In the genomic region with DNA sequence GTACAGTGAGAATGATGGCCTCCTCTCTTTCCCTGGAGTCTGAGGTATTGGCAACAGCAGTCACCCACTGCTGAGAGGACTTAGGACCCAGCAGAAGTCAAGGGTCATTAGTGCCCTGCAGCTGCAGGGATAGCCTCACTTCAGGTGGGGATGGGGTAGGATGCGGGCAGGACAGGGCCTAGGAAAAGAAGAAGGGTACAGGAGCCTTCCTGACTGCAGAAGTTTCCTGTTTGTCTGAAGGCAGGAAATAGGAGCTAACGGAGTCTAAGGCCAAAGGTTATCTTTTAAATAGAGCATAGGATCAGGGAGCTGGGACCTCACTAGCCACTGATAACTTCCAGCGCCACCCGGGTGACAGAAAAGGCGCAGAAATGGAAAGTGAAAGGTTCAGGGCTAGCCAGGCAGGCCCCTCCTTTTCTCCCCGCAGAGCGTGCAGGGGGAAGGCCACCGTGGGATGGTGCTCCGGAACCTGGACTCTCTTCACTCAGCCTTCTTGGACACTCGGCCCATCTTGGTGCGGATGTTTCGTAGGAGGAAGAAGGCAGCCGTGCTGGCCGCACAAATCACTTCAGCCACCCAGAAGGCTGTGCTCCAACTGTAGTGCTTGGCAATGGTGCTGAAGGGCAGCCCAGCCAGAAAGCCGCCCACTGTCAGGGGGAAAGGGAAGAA, we compare ENCODE assay signal across 15 cellular contexts. TPM values are rescaled to one million over a fixed set of nuclear protein-coding genes. Genes with fewer than 3 reads are reported as not detected.
DNase-seq lines count a peak whose midpoint lies in the region; ATAC-seq, FAIRE-seq and TF ChIP-seq lines count a peak whose summit lies in the region.
"Had no signal": no experiment of that assay in that cellular context is flagged by ENCODE, and none has a peak within 500 bp of the region (broad histone marks: within the 10 kb centered on the region; RNA-seq: fewer than 3 reads in every experiment).

No MANE protein-coding gene starts in this region.

- peaks cover 52% of the 10 kb centered on the region for H4K20me1 ChIP-seq in astrocyte (ENCODE audit: insufficient read depth, low read length)

- peaks cover 9 to 58% (median 45%) of the 10 kb centered on the region in 9 donors for H3K4me1 ChIP-seq in heart right ventricle
- peaks cover 10% of the 10 kb centered on the region for H3K4me1 ChIP-seq in astrocyte (ENCODE audit: insufficient read depth, low read length)
- H3K4me1 ChIP-seq in muscle layer of duodenum (ENCODE audit: control insufficient read depth in 1 of 2, insufficient read depth in 2 of 2, low read length in 2 of 2), result peaks cover 11 to 26% of the 10 kb centered on the region in 2 donors
- H3K4me1 ChIP-seq in vagina, result peaks cover 37% of the 10 kb centered on the region

- H3K27ac ChIP-seq in heart right ventricle, result peak overlapping the region in 9 of 10 donors; percentile 27 to 87 (median 57)
- no peak overlapping the region for H3K27ac ChIP-seq in astrocyte (ENCODE audit: low read depth, low read length)
- peak overlapping the region; percentile 25 for H3K27ac ChIP-seq in muscle layer of duodenum (ENCODE audit: low read length)
- H3K27ac ChIP-seq in vagina, result peak overlapping the region; percentile 27
- H3K27ac ChIP-seq: C4-2B, HL-60 had no signal

- TF ChIP-seq POLR2A in vagina (IDR thresholded peaks at IDR 0.05), result no peak

- H3K27me3 ChIP-seq in heart right ventricle, result no peaks in the 10 kb centered on the region
- no peaks in the 10 kb centered on the region for H3K27me3 ChIP-seq in astrocyte (ENCODE audit: insufficient read depth, low read length)
- H3K27me3 ChIP-seq in muscle layer of duodenum (ENCODE audit: low read depth, low read length), result no peaks in the 10 kb centered on the region
- H3K27me3 ChIP-seq in vagina, result no peaks in the 10 kb centered on the region

- intact Hi-C loops in heart right ventricle (cut with DNase I) (no loop called here), cardiac septum (cut with DNase I) (no loop called here), vagina (cut with DNase I) (no loop called here)

- no peak for FAIRE-seq in astrocyte (lab: Jason Lieb, UNC)

- H3K9me3 ChIP-seq in heart right ventricle (no peaks in the 10 kb centered on the region), astrocyte (ENCODE audit: insufficient read depth, low read depth, low read length) (no peaks in the 10 kb centered on the region), muscle layer of duodenum (ENCODE audit: control insufficient read depth in 1 of 2, low read length in 2 of 2) (no peaks in the 10 kb centered on the region), vagina (no peaks in the 10 kb centered on the region)

- H3K27ac Mint-ChIP-seq in astrocyte (ENCODE audit: unreplicated experiment), result peak overlapping the region; percentile 58

- H3K4me3 ChIP-seq in heart right ventricle (peak overlapping the region in 3 of 10 donors; percentile 5 to 15 (median 12)), astrocyte (ENCODE audit: insufficient read depth, low read depth, low read length) (no peak overlapping the region), muscle layer of duodenum (ENCODE audit: low read depth in 1 of 2, low read length in 2 of 2) (no peak overlapping the region), vagina (no peak overlapping the region)

- peaks cover 28% of the 10 kb centered on the region for H3K36me3 Mint-ChIP-seq in astrocyte (ENCODE audit: low read depth, unreplicated experiment)

- H3K36me3 ChIP-seq in heart right ventricle (peaks cover 0 to 81% (median 25%) of the 10 kb centered on the region in 9 donors), astrocyte (ENCODE audit: insufficient read depth, low read length) (peaks cover 12% of the 10 kb centered on the region), muscle layer of duodenum (ENCODE audit: control insufficient read depth in 1 of 2, insufficient read depth in 2 of 2, low read length in 2 of 2) (peaks cover 32 to 56% of the 10 kb centered on the region in 2 donors), vagina (peaks cover 0 to 50% of the 10 kb centered on the region in 2 donors)

- peak in 6 of 8 donors; percentile 13 to 42 (median 26) for ATAC-seq in heart right ventricle

- peak in 1 of 2 donors; percentile 32 for DNase-seq in heart right ventricle
- no peak for DNase-seq in cardiac septum (ENCODE audit: low spot score)
- DNase-seq in astrocyte (ENCODE audit: low read depth), result no peak
- DNase-seq in vagina (ENCODE audit: extremely low spot score in 2 of 2), result no peak
- no peak for DNase-seq in activated effector memory CD4-positive, alpha-beta T cell treated with Interleukin-2 at 50 U/mL for 16 hours
- no peak for DNase-seq in NCI-H1092 (lab: John Stamatoyannopoulos, UW)
- no peak for DNase-seq in hepatic stellate cell (ENCODE audit: low spot score)
- DNase-seq: activated T-cell treated with anti-CD3 and anti-CD28 coated beads for 4 hours; mammary epithelial cell; NCI-H1092 treated with DMSO at 0.1 percent for 48 hours; NCI-H69; stimulated activated CD8-positive, alpha-beta memory T cell treated with anti-CD3 and anti-CD28 coated beads, Interleukin-4, amount 100 ng/mL, for 48 hours had no signal

- H3K4me2 ChIP-seq in astrocyte (ENCODE audit: low read length), result no peak overlapping the region

- no peak overlapping the region for H3K9ac ChIP-seq in astrocyte (ENCODE audit: low read length)

- peak overlapping the region; percentile 42 for H3K4me3 Mint-ChIP-seq in astrocyte (ENCODE audit: unreplicated experiment)

- H2AFZ ChIP-seq in astrocyte (ENCODE audit: low read depth, low read length), result no peak overlapping the region

- H3K4me1 Mint-ChIP-seq in astrocyte (ENCODE audit: low read depth, unreplicated experiment), result peaks cover 22% of the 10 kb centered on the region

- peaks cover 29% of the 10 kb centered on the region for H3K79me2 ChIP-seq in astrocyte (ENCODE audit: insufficient read depth, low read length)

- TF ChIP-seq CTCF in heart right ventricle (IDR thresholded peaks at IDR 0.05), result no peak
- TF ChIP-seq CTCF in astrocyte (IDR thresholded peaks at IDR 0.05; ENCODE audit: insufficient read depth, low read depth, low read length), result no peak
- TF ChIP-seq CTCF in vagina (IDR thresholded peaks at IDR 0.05), result no peak

- WGBS in heart right ventricle, 2 donors, result 53 to 57% methylated on average over 15 of the region's 15 CpGs

- H3K9me3 Mint-ChIP-seq in astrocyte (ENCODE audit: unreplicated experiment), result no peaks in the 10 kb centered on the region

- H3K27me3 Mint-ChIP-seq in astrocyte (ENCODE audit: low read depth, unreplicated experiment), result no peaks in the 10 kb centered on the region

RNA-seq across cellular contexts. Expression of a gene that starts 6.0 kb away (rescaled TPM):
- total RNA-seq in heart right ventricle, result 10 to 100 TPM; 29.5 to 51.4 (median 37.5) TPM
- polyA plus RNA-seq in heart right ventricle, result 10 to 100 TPM; 14.6 to 95.1 TPM
- 42.4 TPM for total RNA-seq in cardiac septum
- total RNA-seq in astrocyte, result 88.3 and 88.6 TPM in 2 replicates
- 40.0 TPM for total RNA-seq in vagina

RNA-seq across cellular contexts. Expression of a gene that starts 6.1 kb away (rescaled TPM):
- total RNA-seq in heart right ventricle, result 10 to 100 TPM in 1 of 10 donors, 1 to 10 TPM in 9; 3.8 to 12.0 (median 6.5) TPM
- 10 to 100 TPM in 1 of 2 donors, 1 to 10 TPM in 1; 7.6 to 11.1 TPM for polyA plus RNA-seq in heart right ventricle
- 3.9 TPM for total RNA-seq in cardiac septum
- total RNA-seq in astrocyte, result 8.7 and 11.7 TPM in 2 replicates
- total RNA-seq in vagina, result 16.0 TPM

RNA-seq across cellular contexts. Expression of a gene that starts 6.4 kb away (rescaled TPM):
- 100 to 1,000 TPM; 743 to 915 (median 823) TPM for total RNA-seq in heart right ventricle
- 1,000 to 10,000 TPM; 1,404 to 1,607 TPM for polyA plus RNA-seq in heart right ventricle
- total RNA-seq in cardiac septum, result 572 TPM
- 643 and 750 TPM in 2 replicates for total RNA-seq in astrocyte
- total RNA-seq in vagina, result 1,843 TPM

RNA-seq across cellular contexts. Expression of a gene that starts 26.6 kb away (rescaled TPM):
- total RNA-seq in heart right ventricle, result 10 to 100 TPM in 7 of 10 donors, 1 to 10 TPM in 3; 7.8 to 13.5 (median 11.3) TPM
- polyA plus RNA-seq in heart right ventricle, result 10 to 100 TPM in 1 of 2 donors, 1 to 10 TPM in 1; 8.2 to 85.2 TPM
- total RNA-seq in cardiac septum, result 15.0 TPM
- 15.6 and 25.4 TPM in 2 replicates for total RNA-seq in astrocyte
- 49.8 TPM for total RNA-seq in vagina

RNA-seq across cellular contexts. Expression of a gene that starts 32.4 kb away (rescaled TPM):
- total RNA-seq in heart right ventricle (10 to 100 TPM; 45.0 to 96.4 (median 64.4) TPM), cardiac septum (90.7 TPM), astrocyte (282 and 293 TPM in 2 replicates), vagina (49.6 TPM)
- polyA plus RNA-seq in heart right ventricle, result 100 to 1,000 TPM in 1 of 2 donors, 10 to 100 TPM in 1; 33.0 to 179 TPM
